ENCODE assay signal across 9 cellular contexts in genomic region chr4:118086334-118086733, GRCh38. TPM values are rescaled to one million over a fixed set of nuclear protein-coding genes. Genes with fewer than 3 reads are reported as not detected.
A peak's percentile ranks its signal among the peaks of the same experiment; 100 is the strongest.
DNase-seq lines count a peak whose midpoint lies in the region; FAIRE-seq and TF ChIP-seq lines count a peak whose summit lies in the region.
"Had no signal": no experiment of that assay in that cellular context is flagged by ENCODE, and none has a peak within 500 bp of the region (broad histone marks: within the 10 kb centered on the region; RNA-seq: fewer than 3 reads in every experiment).

No MANE protein-coding gene starts in this region.

- no peaks in the 10 kb centered on the region for H3K9me2 ChIP-seq in Loucy (replicated peaks; ENCODE audit: low read depth, low read length)

- no peak overlapping the region for H3K9ac ChIP-seq in Loucy (ENCODE audit: low read depth, low read length, poor library complexity, severe bottlenecking)
- no peak overlapping the region for H3K9ac ChIP-seq in kidney (ENCODE audit: low read length in 2 of 2)

- no peak overlapping the region for H3K4me2 ChIP-seq in Loucy (ENCODE audit: low read depth, low read length, poor library complexity, severe bottlenecking)

- intact Hi-C loops in kidney (cut with DNase I) = no loop called here

- peak; percentile 3 for DNase-seq in GM03348 (ENCODE audit: low spot score)
- peak; percentile 18 for DNase-seq in dedifferentiated amniotic fluid mesenchymal stem cell (ENCODE audit: extremely low spot score)
- peak; percentile 11 for DNase-seq in non-pigmented ciliary epithelial cell (ENCODE audit: low read depth)
- DNase-seq in stimulated activated naive CD4-positive, alpha-beta T cell (lab: John Stamatoyannopoulos, UW) = no peak
- DNase-seq in kidney = no peak
- DNase-seq in NCI-H1048 (lab: John Stamatoyannopoulos, UW) = no peak
- DNase-seq: activated CD4-positive, alpha-beta T cell treated with anti-CD3 and anti-CD28 coated beads, Interleukin-2, amount 50 U/mL, for 48 hours; H7 had no signal

- no peak overlapping the region for H3K4me3 ChIP-seq in Loucy (ENCODE audit: low read length, poor library complexity, severe bottlenecking)
- no peak overlapping the region for H3K4me3 ChIP-seq in kidney (ENCODE audit: low read length in 2 of 2)

- H3F3A ChIP-seq in Loucy (ENCODE audit: low read depth) = no peaks in the 10 kb centered on the region; the same call in 1 of the 2 replicates

- H2AFZ ChIP-seq in Loucy (ENCODE audit: low read length) = 0 out of 2 replicates have a peak overlapping the region, but pooled peaks have one; percentile 5

- no peaks in the 10 kb centered on the region for H4K20me1 ChIP-seq in Loucy (ENCODE audit: insufficient read depth, low read length, poor library complexity, severe bottlenecking)

- TF ChIP-seq CTCF in Loucy (conservative IDR thresholded peaks at IDR 0.05; ENCODE audit: low read length) (no peak), kidney (IDR thresholded peaks at IDR 0.05; ENCODE audit: borderline replicate concordance, extremely low read depth, insufficient read depth) (no peak)

- H3K27ac ChIP-seq in kidney (ENCODE audit: low read depth in 2 of 2, low read length in 2 of 2) = no peak overlapping the region

- no peaks in the 10 kb centered on the region for H3K27me3 ChIP-seq in Loucy (ENCODE audit: insufficient read depth, low read length, poor library complexity, severe bottlenecking)

- H3K9me3 ChIP-seq in Loucy (ENCODE audit: insufficient read depth, low read depth, low read length) (no peaks in the 10 kb centered on the region; the same call in 1 of the 2 replicates), kidney (ENCODE audit: control insufficient read depth in 1 of 2, low read length in 2 of 2) (no peaks in the 10 kb centered on the region)

- H3K4me1 ChIP-seq in Loucy (ENCODE audit: insufficient read depth, low read length, poor library complexity, severe bottlenecking) (peaks cover 27% of the 10 kb centered on the region), kidney (ENCODE audit: control insufficient read depth in 1 of 2, insufficient read depth in 1 of 2, low read depth in 1 of 2, low read length in 2 of 2) (no peaks in the 10 kb centered on the region)

- H3K79me2 ChIP-seq in Loucy (ENCODE audit: insufficient read depth, low read length) = no peaks in the 10 kb centered on the region

- FAIRE-seq in kidney (lab: Jason Lieb, UNC) = no peak

- no peaks in the 10 kb centered on the region for H3K36me3 ChIP-seq in Loucy (ENCODE audit: insufficient read depth, low read length)
- H3K36me3 ChIP-seq in kidney (ENCODE audit: control insufficient read depth in 1 of 2, insufficient read depth in 2 of 2, low read length in 2 of 2) = no peaks in the 10 kb centered on the region

RNA-seq across cellular contexts. Expression of gene NDST3, which starts 52.0 kb away (rescaled TPM):
- 0.09 TPM for total RNA-seq in kidney
- 0.22 TPM for polyA plus RNA-seq in kidney (ENCODE audit: insufficient read depth, low read depth, low replicate concordance)

Comparison
In these comparisons a context has a peak if more than half of its experiments do, and no peak if none do; other contexts are left out.
1. DNase-seq: peak in GM03348 (single experiment), dedifferentiated amniotic fluid mesenchymal stem cell (single experiment) and non-pigmented ciliary epithelial cell (single experiment); none in stimulated activated naive CD4-positive, alpha-beta T cell (0 of 6), kidney (single experiment) and NCI-H1048 (single experiment).